Comparison of ENCODE assay signal across 1 cellular context in genomic region chr18:45666520-45666919, GRCh38.
TF ChIP-seq lines count a peak whose summit lies in the region.

No MANE protein-coding gene starts in this region.

TF ChIP-seq in GM12878, 131 proteins besides CTCF, POLR2A, EP300 and RAD21 (continued from another document and continues in another):
- TF ChIP-seq, protein P1, sequence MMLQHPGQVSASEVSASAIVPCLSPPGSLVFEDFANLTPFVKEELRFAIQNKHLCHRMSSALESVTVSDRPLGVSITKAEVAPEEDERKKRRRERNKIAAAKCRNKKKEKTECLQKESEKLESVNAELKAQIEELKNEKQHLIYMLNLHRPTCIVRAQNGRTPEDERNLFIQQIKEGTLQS (IDR thresholded peaks at IDR 0.05; ENCODE audit: borderline replicate concordance, extremely low read depth, low read depth, low read length): no peak
- TF ChIP-seq, protein P2, sequence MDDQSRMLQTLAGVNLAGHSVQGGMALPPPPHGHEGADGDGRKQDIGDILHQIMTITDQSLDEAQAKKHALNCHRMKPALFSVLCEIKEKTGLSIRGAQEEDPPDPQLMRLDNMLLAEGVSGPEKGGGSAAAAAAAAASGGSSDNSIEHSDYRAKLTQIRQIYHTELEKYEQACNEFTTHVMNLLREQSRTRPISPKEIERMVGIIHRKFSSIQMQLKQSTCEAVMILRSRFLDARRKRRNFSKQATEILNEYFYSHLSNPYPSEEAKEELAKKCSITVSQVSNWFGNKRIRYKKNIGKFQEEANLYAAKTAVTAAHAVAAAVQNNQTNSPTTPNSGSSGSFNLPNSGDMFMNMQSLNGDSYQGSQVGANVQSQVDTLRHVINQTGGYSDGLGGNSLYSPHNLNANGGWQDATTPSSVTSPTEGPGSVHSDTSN (IDR thresholded peaks at IDR 0.05; ENCODE audit: insufficient replicate concordance, low read depth, low read length): no peak
- TF ChIP-seq REST (IDR thresholded peaks at IDR 0.05; ENCODE audit: low read depth, low read length): no peak
- TF ChIP-seq ZBTB33 (IDR thresholded peaks at IDR 0.05): no peak
- peak; percentile 60; the same call in 1 of the 2 replicates for TF ChIP-seq ZNF384 (IDR thresholded peaks at IDR 0.05; ENCODE audit: borderline replicate concordance, low read depth, low read length)
- no peak for TF ChIP-seq BACH1 (IDR thresholded peaks at IDR 0.05; ENCODE audit: borderline replicate concordance)
- peak; percentile 93 for TF ChIP-seq NR2F1 (conservative IDR thresholded peaks at IDR 0.05)
- no peak for TF ChIP-seq IRF4 (IDR thresholded peaks at IDR 0.05; ENCODE audit: low read depth, low read length)
- no peak for TF ChIP-seq E2F8 (IDR thresholded peaks at IDR 0.05; ENCODE audit: low read depth, partially characterized antibody)
- TF ChIP-seq FOS (IDR thresholded peaks at IDR 0.05; ENCODE audit: borderline replicate concordance, extremely low read depth, insufficient read length): no peak
- no peak for TF ChIP-seq KDM1A (IDR thresholded peaks at IDR 0.05; ENCODE audit: borderline replicate concordance)
- no peak for TF ChIP-seq CHD2 (IDR thresholded peaks at IDR 0.05; ENCODE audit: borderline replicate concordance, low read depth, low read length)
- no peak for TF ChIP-seq HDAC2 (IDR thresholded peaks at IDR 0.05)
- TF ChIP-seq STAT1 (conservative IDR thresholded peaks at IDR 0.05): no peak
- no peak for TF ChIP-seq BRCA1 (IDR thresholded peaks at IDR 0.05; ENCODE audit: low read depth, low read length)
- no peak for TF ChIP-seq ZBED1 (IDR thresholded peaks at IDR 0.05; ENCODE audit: borderline replicate concordance)
- no peak for TF ChIP-seq ZNF622 (IDR thresholded peaks at IDR 0.05)
- TF ChIP-seq EED (IDR thresholded peaks at IDR 0.05; ENCODE audit: low read depth): no peak
- no peak for TF ChIP-seq MLLT1 (IDR thresholded peaks at IDR 0.05)
- no peak for TF ChIP-seq CREM (IDR thresholded peaks at IDR 0.05; ENCODE audit: low read depth)
- TF ChIP-seq ZNF24 (IDR thresholded peaks at IDR 0.05): no peak
- TF ChIP-seq GATAD2B (conservative IDR thresholded peaks at IDR 0.05; ENCODE audit: low read depth): no peak
- TF ChIP-seq PML (IDR thresholded peaks at IDR 0.05; ENCODE audit: low read length): 0 out of 2 replicates have a peak, but pooled peaks have one; percentile 42
- peak; percentile 98 for TF ChIP-seq ESRRA (IDR thresholded peaks at IDR 0.05; ENCODE audit: low read length)
- TF ChIP-seq RUNX3 (IDR thresholded peaks at IDR 0.05; ENCODE audit: low read length): peak; percentile 35; the same call in 1 of the 2 replicates
- no peak for TF ChIP-seq NFIC (IDR thresholded peaks at IDR 0.05; ENCODE audit: low read depth, low read length)
- no peak for TF ChIP-seq SREBF2 (IDR thresholded peaks at IDR 0.05; ENCODE audit: low read length)
- no peak for TF ChIP-seq SMAD1 (IDR thresholded peaks at IDR 0.05; ENCODE audit: low read depth, partially characterized antibody)
- TF ChIP-seq RCOR1 (conservative IDR thresholded peaks at IDR 0.05; ENCODE audit: low read depth, low read length): no peak
- TF ChIP-seq IRF5 (IDR thresholded peaks at IDR 0.05; ENCODE audit: borderline replicate concordance): no peak
- no peak for TF ChIP-seq BCL11A (IDR thresholded peaks at IDR 0.05; ENCODE audit: low read depth, low read length)
- TF ChIP-seq, protein P3, sequence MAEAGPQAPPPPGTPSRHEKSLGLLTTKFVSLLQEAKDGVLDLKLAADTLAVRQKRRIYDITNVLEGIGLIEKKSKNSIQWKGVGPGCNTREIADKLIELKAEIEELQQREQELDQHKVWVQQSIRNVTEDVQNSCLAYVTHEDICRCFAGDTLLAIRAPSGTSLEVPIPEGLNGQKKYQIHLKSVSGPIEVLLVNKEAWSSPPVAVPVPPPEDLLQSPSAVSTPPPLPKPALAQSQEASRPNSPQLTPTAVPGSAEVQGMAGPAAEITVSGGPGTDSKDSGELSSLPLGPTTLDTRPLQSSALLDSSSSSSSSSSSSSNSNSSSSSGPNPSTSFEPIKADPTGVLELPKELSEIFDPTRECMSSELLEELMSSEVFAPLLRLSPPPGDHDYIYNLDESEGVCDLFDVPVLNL (IDR thresholded peaks at IDR 0.05; ENCODE audit: low read depth, low read length): no peak
- no peak for TF ChIP-seq BMI1 (IDR thresholded peaks at IDR 0.05; ENCODE audit: borderline replicate concordance)
- no peak for TF ChIP-seq CBX5 (IDR thresholded peaks at IDR 0.05; ENCODE audit: low read depth)
- no peak for TF ChIP-seq TCF7 (IDR thresholded peaks at IDR 0.05; ENCODE audit: borderline replicate concordance)
- TF ChIP-seq, protein P4, sequence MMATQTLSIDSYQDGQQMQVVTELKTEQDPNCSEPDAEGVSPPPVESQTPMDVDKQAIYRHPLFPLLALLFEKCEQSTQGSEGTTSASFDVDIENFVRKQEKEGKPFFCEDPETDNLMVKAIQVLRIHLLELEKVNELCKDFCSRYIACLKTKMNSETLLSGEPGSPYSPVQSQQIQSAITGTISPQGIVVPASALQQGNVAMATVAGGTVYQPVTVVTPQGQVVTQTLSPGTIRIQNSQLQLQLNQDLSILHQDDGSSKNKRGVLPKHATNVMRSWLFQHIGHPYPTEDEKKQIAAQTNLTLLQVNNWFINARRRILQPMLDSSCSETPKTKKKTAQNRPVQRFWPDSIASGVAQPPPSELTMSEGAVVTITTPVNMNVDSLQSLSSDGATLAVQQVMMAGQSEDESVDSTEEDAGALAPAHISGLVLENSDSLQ (IDR thresholded peaks at IDR 0.05): no peak
- no peak for TF ChIP-seq PAX8 (IDR thresholded peaks at IDR 0.05)
- TF ChIP-seq CBX3 (IDR thresholded peaks at IDR 0.05; ENCODE audit: borderline replicate concordance, low read depth): no peak
- no peak for TF ChIP-seq RAD51 (IDR thresholded peaks at IDR 0.05)
- no peak for TF ChIP-seq SMAD5 (IDR thresholded peaks at IDR 0.05; ENCODE audit: low read depth)
- no peak for TF ChIP-seq ELK1 (IDR thresholded peaks at IDR 0.05; ENCODE audit: low read depth, low read length)
- TF ChIP-seq, protein P5, sequence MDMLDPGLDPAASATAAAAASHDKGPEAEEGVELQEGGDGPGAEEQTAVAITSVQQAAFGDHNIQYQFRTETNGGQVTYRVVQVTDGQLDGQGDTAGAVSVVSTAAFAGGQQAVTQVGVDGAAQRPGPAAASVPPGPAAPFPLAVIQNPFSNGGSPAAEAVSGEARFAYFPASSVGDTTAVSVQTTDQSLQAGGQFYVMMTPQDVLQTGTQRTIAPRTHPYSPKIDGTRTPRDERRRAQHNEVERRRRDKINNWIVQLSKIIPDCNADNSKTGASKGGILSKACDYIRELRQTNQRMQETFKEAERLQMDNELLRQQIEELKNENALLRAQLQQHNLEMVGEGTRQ (IDR thresholded peaks at IDR 0.05; ENCODE audit: borderline replicate concordance, low read depth, low read length): no peak
- TF ChIP-seq, protein P6, sequence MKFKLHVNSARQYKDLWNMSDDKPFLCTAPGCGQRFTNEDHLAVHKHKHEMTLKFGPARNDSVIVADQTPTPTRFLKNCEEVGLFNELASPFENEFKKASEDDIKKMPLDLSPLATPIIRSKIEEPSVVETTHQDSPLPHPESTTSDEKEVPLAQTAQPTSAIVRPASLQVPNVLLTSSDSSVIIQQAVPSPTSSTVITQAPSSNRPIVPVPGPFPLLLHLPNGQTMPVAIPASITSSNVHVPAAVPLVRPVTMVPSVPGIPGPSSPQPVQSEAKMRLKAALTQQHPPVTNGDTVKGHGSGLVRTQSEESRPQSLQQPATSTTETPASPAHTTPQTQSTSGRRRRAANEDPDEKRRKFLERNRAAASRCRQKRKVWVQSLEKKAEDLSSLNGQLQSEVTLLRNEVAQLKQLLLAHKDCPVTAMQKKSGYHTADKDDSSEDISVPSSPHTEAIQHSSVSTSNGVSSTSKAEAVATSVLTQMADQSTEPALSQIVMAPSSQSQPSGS (IDR thresholded peaks at IDR 0.05; ENCODE audit: low read length): no peak
- TF ChIP-seq CHD4 (IDR thresholded peaks at IDR 0.05): no peak
- TF ChIP-seq NR2C1 (IDR thresholded peaks at IDR 0.05): peak; percentile 40; the same call in 1 of the 2 replicates
